In the genomic region with DNA sequence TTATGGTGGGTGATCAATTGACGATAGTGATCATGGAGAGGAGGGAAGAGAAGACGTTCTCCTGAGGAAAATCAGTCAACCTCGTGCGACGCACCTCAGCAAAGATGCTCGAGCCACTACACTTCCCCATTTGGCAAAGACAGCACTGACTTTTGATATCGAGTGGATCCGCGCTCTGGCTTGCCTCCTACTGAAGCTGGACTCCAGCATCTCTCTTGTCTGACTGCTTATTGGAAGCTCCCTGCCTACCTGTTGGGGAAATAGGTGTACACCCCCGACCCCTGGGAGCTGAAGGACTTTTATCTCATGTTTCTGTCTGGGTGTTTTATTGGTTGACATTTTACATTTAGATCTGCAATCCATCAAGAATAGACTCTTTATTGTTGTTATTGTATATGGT, we compare ENCODE assay signal across 6 cellular contexts.
"Had no signal": no experiment of that assay in that cellular context is flagged by ENCODE, and none has a peak within 500 bp of the region (broad histone marks: within the 10 kb centered on the region; RNA-seq: fewer than 3 reads in every experiment).

No MANE protein-coding gene starts in this region.

- H3K27ac Mint-ChIP-seq: HFFc6 had no signal

- DNase-seq: GM23248, GOT3, H7, HFFc6, IMR-90 had no signal

- H3K4me3 Mint-ChIP-seq: HFFc6 had no signal

- ATAC-seq: HCT116 had no signal
